Comparison of ENCODE assay signal across 27 cellular contexts in genomic region chr22:43985532-43985931, GRCh38. TPM values are rescaled to one million over a fixed set of nuclear protein-coding genes. Genes with fewer than 3 reads are reported as not detected.
DNase-seq lines count a peak whose midpoint lies in the region; ATAC-seq, FAIRE-seq and TF ChIP-seq lines count a peak whose summit lies in the region.
"Had no signal": no experiment of that assay in that cellular context is flagged by ENCODE, and none has a peak within 500 bp of the region (broad histone marks: within the 10 kb centered on the region; RNA-seq: fewer than 3 reads in every experiment).

No MANE protein-coding gene starts in this region.

- TF ChIP-seq CTCF in WTC11 (IDR thresholded peaks at IDR 0.05) = no peak
- TF ChIP-seq CTCF in psoas muscle (IDR thresholded peaks at IDR 0.05) = no peak
- TF ChIP-seq CTCF in endodermal cell (conservative IDR thresholded peaks at IDR 0.05) = no peak
- no peak for TF ChIP-seq CTCF in left ventricle myocardium inferior (IDR thresholded peaks at IDR 0.05; ENCODE audit: borderline replicate concordance)

- no peaks in the 10 kb centered on the region for H3K27me3 Mint-ChIP-seq in WTC11 (ENCODE audit: low read depth)
- H3K27me3 Mint-ChIP-seq in endodermal cell (ENCODE audit: insufficient read depth) = no peaks in the 10 kb centered on the region
- H3K27me3 Mint-ChIP-seq: IgD-negative memory B cell had no signal

- 0 out of 2 replicates have a peak overlapping the region, but pooled peaks have one; percentile 38 for H3K27ac Mint-ChIP-seq in WTC11
- no peak overlapping the region for H3K27ac Mint-ChIP-seq in endodermal cell
- H3K27ac Mint-ChIP-seq: IgD-negative memory B cell had no signal

- H3K4me1 ChIP-seq in psoas muscle = peaks cover 14% of the 10 kb centered on the region
- H3K4me1 ChIP-seq in endodermal cell (ENCODE audit: control insufficient read depth, insufficient read depth, low read length) = no peaks in the 10 kb centered on the region
- H3K4me1 ChIP-seq in left ventricle myocardium inferior = no peaks in the 10 kb centered on the region
- H3K4me1 ChIP-seq: stomach, transverse colon had no signal

- FAIRE-seq in GM12891 (lab: Jason Lieb, UNC) = no peak

- ATAC-seq in WTC11 = no peak
- peak; percentile 74 to 94 (median 90) for ATAC-seq in psoas muscle
- ATAC-seq: left colon had no signal

- H3K36me3 Mint-ChIP-seq in WTC11 (peaks cover 48% of the 10 kb centered on the region), endodermal cell (ENCODE audit: low read depth) (peaks cover 53% of the 10 kb centered on the region)
- H3K36me3 Mint-ChIP-seq: IgD-negative memory B cell had no signal

- WGBS in psoas muscle, 3 donors = 68 to 89% (median 79%) methylated on average over 12 of the region's 12 CpGs
- 86 to 87% methylated on average over 8 to 11 of the region's 12 CpGs for WGBS in endodermal cell (ENCODE audit: insufficient coverage in 1 of 2, insufficient read length in 1 of 2), 2 experiments

- TF ChIP-seq POLR2A in GM12891 (IDR thresholded peaks at IDR 0.05; ENCODE audit: low read depth, low read length) = no peak

- CTCF ChIA-PET in WTC11 (lab: Charles Lee) = interaction anchor here (1.6 kb wide), 1 partner anchor 40 kb away, joined by 5 read pairs; no protein-coding TSS in a partner anchor

- H3K27ac ChIP-seq in psoas muscle (peak overlapping the region; percentile 33), endodermal cell (ENCODE audit: low read depth, low read length) (no peak overlapping the region), left ventricle myocardium inferior (replicated peaks) (no peak overlapping the region)
- H3K27ac ChIP-seq: epithelial cell of prostate, skin epidermis, stomach, transverse colon had no signal

- H3K4me1 Mint-ChIP-seq in WTC11 (no peaks in the 10 kb centered on the region), endodermal cell (peaks cover 3% of the 10 kb centered on the region)
- H3K4me1 Mint-ChIP-seq: IgD-negative memory B cell had no signal

- intact Hi-C loops in psoas muscle (cut with DNase I) (no loop called here), left ventricle myocardium inferior (cut with micrococcal nuclease) (no loop called here)

- H3K27me3 ChIP-seq in psoas muscle (ENCODE audit: insufficient read depth in 3 of 3, low read length in 2 of 3) (no peaks in the 10 kb centered on the region), endodermal cell (ENCODE audit: control insufficient read depth, insufficient read depth, low read length, poor library complexity, severe bottlenecking) (no peaks in the 10 kb centered on the region), left ventricle myocardium inferior (ENCODE audit: low read depth) (no peaks in the 10 kb centered on the region)
- H3K27me3 ChIP-seq: stomach, transverse colon had no signal

- H3K36me3 ChIP-seq in psoas muscle (ENCODE audit: insufficient read depth in 1 of 2, low read depth in 1 of 2) (peaks cover 0 to 99% of the 10 kb centered on the region in 2 donors), endodermal cell (ENCODE audit: control insufficient read depth, insufficient read depth, low read length) (peaks cover 80% of the 10 kb centered on the region), left ventricle myocardium inferior (peaks cover 99% of the 10 kb centered on the region)

- H3K9me3 Mint-ChIP-seq in WTC11 (no peaks in the 10 kb centered on the region), endodermal cell (no peaks in the 10 kb centered on the region)
- H3K9me3 Mint-ChIP-seq: IgD-negative memory B cell had no signal

- H3K4me3 Mint-ChIP-seq in WTC11 = no peak overlapping the region
- H3K4me3 Mint-ChIP-seq in endodermal cell = no peak overlapping the region
- H3K4me3 Mint-ChIP-seq: IgD-negative memory B cell had no signal

- H3K9me3 ChIP-seq in psoas muscle (no peaks in the 10 kb centered on the region), endodermal cell (ENCODE audit: control insufficient read depth, low read length) (no peaks in the 10 kb centered on the region), left ventricle myocardium inferior (replicated peaks) (no peaks in the 10 kb centered on the region)
- H3K9me3 ChIP-seq: stomach, transverse colon had no signal

- no peak overlapping the region for H3K4me3 ChIP-seq in psoas muscle
- H3K4me3 ChIP-seq in endodermal cell (ENCODE audit: low read length) = no peak overlapping the region
- H3K4me3 ChIP-seq in left ventricle myocardium inferior = no peak overlapping the region
- H3K4me3 ChIP-seq: skin epidermis, stomach, transverse colon had no signal

- DNase-seq in DMS153 treated with DMSO at 0.1 percent for 48 hours (lab: John Stamatoyannopoulos, UW; ENCODE audit: unreplicated experiment) = peak; percentile 51
- DNase-seq in WTC11 (ENCODE audit: low spot score) = no peak
- peak; percentile 61 for DNase-seq in inferior parietal cortex (ENCODE audit: extremely low spot score)
- DNase-seq in psoas muscle = peak; percentile 49 to 80
- DNase-seq in endodermal cell = no peak
- no peak for DNase-seq in GM12891 (ENCODE audit: insufficient read length, low spot score)
- no peak for DNase-seq in OCI-M1 (lab: John Stamatoyannopoulos, UW)
- no peak for DNase-seq in left ventricle myocardium inferior
- DNase-seq: activated CD4-positive, alpha-beta T cell treated with anti-CD3 and anti-CD28 coated beads for 4 hours; activated gamma-delta T cell treated with Interleukin-2 at 50 U/mL for 16 hours; activated T-cell treated with anti-CD3 and anti-CD28 coated beads, Interleukin-2, amount 50 U/mL, for 1 hour; cerebellar nuclear complex; DMS79; foreskin fibroblast; GDM1; H7; left colon; mesenchymal stem cell; NCI-H1092; NCI-H187 treated with DMSO at 0.1 percent for 48 hours; NCI-H748 treated with DMSO at 0.1 percent for 48 hours; stomach; T-helper 2 cell; transverse colon had no signal

- no peak overlapping the region for H3K9ac ChIP-seq in endodermal cell (ENCODE audit: extremely low read depth, low read length, poor library complexity, severe bottlenecking)

- POLR2A ChIA-PET in WTC11 (lab: Charles Lee) = interaction anchor here (0.7 kb wide), 1 partner anchor 44 kb away, joined by 3 read pairs; no protein-coding TSS in a partner anchor

TF ChIP-seq in WTC11, 78 proteins besides CTCF, POLR2A, EP300 and RAD21 (continues in another document):
- TF ChIP-seq HMGXB4 (CRISPR knock-in tag; IDR thresholded peaks at IDR 0.05) (no peak), SP1 (CRISPR knock-in tag; conservative IDR thresholded peaks at IDR 0.05) (no peak), ATF3 (CRISPR knock-in tag; conservative IDR thresholded peaks at IDR 0.05) (no peak), ZNF317 (CRISPR knock-in tag; IDR thresholded peaks at IDR 0.05; ENCODE audit: borderline replicate concordance, low read depth) (no peak), ZNF263 (CRISPR knock-in tag; IDR thresholded peaks at IDR 0.05; ENCODE audit: low read depth) (no peak)

TF ChIP-seq in GM12891, 5 proteins besides CTCF, POLR2A, EP300 and RAD21:
- TF ChIP-seq SPI1 (IDR thresholded peaks at IDR 0.05; ENCODE audit: low read depth, low read length) (no peak), POLR2AphosphoS5 (IDR thresholded peaks at IDR 0.05; ENCODE audit: low read depth, low read length) (no peak), PAX5 (IDR thresholded peaks at IDR 0.05; ENCODE audit: insufficient read depth, low read length, severe bottlenecking) (no peak), POU2F2 (IDR thresholded peaks at IDR 0.05; ENCODE audit: low read depth, low read length) (no peak), TAF1 (IDR thresholded peaks at IDR 0.05; ENCODE audit: low read depth, low read length) (no peak)

RNA-seq across cellular contexts. Expression of gene SAMM50, which starts 30.3 kb away (rescaled TPM):
- total RNA-seq in WTC11 (2021) (59.3 to 72.1 TPM (median 62.1 TPM) in 3 replicates), psoas muscle (10 to 100 TPM; 59.3 to 95.0 (median 83.7) TPM), endodermal cell (10 to 100 TPM; 54.4 to 56.0 TPM), left ventricle myocardium inferior (72.0 TPM)
- 100 to 1,000 TPM in 1 of 3 donors, 10 to 100 TPM in 2; 62.7 to 105 (median 80.0) TPM for polyA plus RNA-seq in psoas muscle
- 47.6 TPM for polyA plus RNA-seq in endodermal cell (2013, experiment 1 of 2)
- polyA plus RNA-seq in endodermal cell (2013, experiment 2 of 2) = 43.9 TPM
- polyA plus RNA-seq in GM12891 (2012; ENCODE audit: low read depth, missing spikeins) = 63.1 TPM

RNA-seq across cellular contexts. Expression of gene PARVB, which starts 38.6 kb away (rescaled TPM):
- total RNA-seq in WTC11 (2021) (3.3 to 5.0 TPM (median 4.9 TPM) in 3 replicates), psoas muscle (100 to 1,000 TPM; 102 to 172 (median 163) TPM), endodermal cell (10 to 100 TPM; 29.6 to 32.3 TPM), left ventricle myocardium inferior (155 TPM)
- 100 to 1,000 TPM in 1 of 3 donors, 10 to 100 TPM in 2; 84.5 to 103 (median 88.8) TPM for polyA plus RNA-seq in psoas muscle
- polyA plus RNA-seq in endodermal cell (2013, experiment 1 of 2) = 12.6 TPM
- polyA plus RNA-seq in endodermal cell (2013, experiment 2 of 2) = 9.5 TPM
- polyA plus RNA-seq in GM12891 (2012; ENCODE audit: low read depth, missing spikeins) = 190 TPM

Comparison
In these comparisons a context has a peak if more than half of its experiments do, and no peak if none do; other contexts are left out.
1. DNase-seq: peak in DMS153 treated with DMSO at 0.1 percent for 48 hours (single experiment), inferior parietal cortex (single experiment) and psoas muscle (2 of 2); none in WTC11 (single experiment), endodermal cell (single experiment), GM12891 (single experiment), OCI-M1 (single experiment) and left ventricle myocardium inferior (single experiment).